Comparison of ENCODE assay signal across 9 cellular contexts in the genomic region with DNA sequence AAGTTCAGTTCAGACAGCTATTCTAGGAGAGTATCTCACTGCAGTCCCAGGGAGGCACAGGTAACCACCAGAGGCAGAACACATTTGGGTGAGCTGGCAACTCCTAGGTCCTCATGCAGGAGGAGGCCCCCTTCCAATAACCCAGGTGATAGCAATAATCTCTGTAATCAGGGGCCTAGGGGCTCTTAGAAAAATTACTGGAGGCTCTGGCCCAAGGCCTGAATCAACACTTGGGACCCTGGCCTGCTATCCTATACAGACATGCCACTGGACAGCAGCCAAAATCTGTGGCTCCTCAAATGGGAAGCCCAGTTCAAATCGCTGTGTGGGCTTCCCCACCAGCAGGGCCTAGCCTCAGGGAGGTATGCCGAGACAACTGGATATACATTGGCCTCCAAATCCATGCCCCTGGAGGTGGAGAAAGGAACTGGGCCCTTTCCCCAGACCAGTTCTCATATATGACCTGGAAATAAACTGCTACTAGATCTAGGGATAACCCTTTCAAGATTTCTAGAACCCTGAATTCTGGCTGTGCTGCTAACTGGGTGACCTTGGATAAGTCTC. TPM values are rescaled to one million over a fixed set of nuclear protein-coding genes. Genes with fewer than 3 reads are reported as not detected.
DNase-seq lines count a peak whose midpoint lies in the region; ATAC-seq, FAIRE-seq and TF ChIP-seq lines count a peak whose summit lies in the region.
"Had no signal": no experiment of that assay in that cellular context is flagged by ENCODE, and none has a peak within 500 bp of the region (broad histone marks: within the 10 kb centered on the region; RNA-seq: fewer than 3 reads in every experiment).

No MANE protein-coding gene starts in this region.

- H3K36me3 ChIP-seq in A673 (ENCODE audit: insufficient read depth, low read length, poor library complexity, severe bottlenecking) = no peaks in the 10 kb centered on the region
- H3K36me3 ChIP-seq in HEK293 (ENCODE audit: control insufficient read depth in 2 of 2, insufficient read depth in 1 of 2, low read length in 2 of 2) = no peaks in the 10 kb centered on the region
- H3K36me3 ChIP-seq in lung (ENCODE audit: control insufficient read depth in 2 of 2, insufficient read depth in 2 of 2, low read length in 2 of 2) = no peaks in the 10 kb centered on the region

- FAIRE-seq in frontal cortex (lab: Jason Lieb, UNC) = no peak

- H3K4me1 ChIP-seq in A673 (ENCODE audit: insufficient read depth, low read length, poor library complexity, severe bottlenecking) (peaks cover 9% of the 10 kb centered on the region), HEK293 (ENCODE audit: control insufficient read depth, insufficient read depth, low read length) (peaks cover 10% of the 10 kb centered on the region; the same call in 1 of the 2 replicates), lung (ENCODE audit: control insufficient read depth in 2 of 2, insufficient read depth in 2 of 2, low read length in 2 of 2) (peaks cover 0 to 19% of the 10 kb centered on the region in 2 donors)

- H3K27ac ChIP-seq in A673 (ENCODE audit: low read depth, low read length, poor library complexity, severe bottlenecking) (no peak overlapping the region), HEK293 (ENCODE audit: extremely low read depth, low read depth, low read length) (peak overlapping the region; percentile 11; the same call in 1 of the 2 replicates), lung (ENCODE audit: low read depth in 1 of 2, low read length in 1 of 2) (peak overlapping the region in 1 of 2 donors; percentile 67)

- no peaks in the 10 kb centered on the region for H3K27me3 Mint-ChIP-seq in chondrocyte (ENCODE audit: low read depth)

- H3K4me3 Mint-ChIP-seq in chondrocyte (ENCODE audit: unreplicated experiment) = peak overlapping the region; percentile 77

- no peaks in the 10 kb centered on the region for H3K27me3 ChIP-seq in A673 (replicated peaks; ENCODE audit: insufficient read depth, low read depth, low read length, poor library complexity)
- no peaks in the 10 kb centered on the region for H3K27me3 ChIP-seq in lung (ENCODE audit: control insufficient read depth, insufficient read depth)

- intact Hi-C loops in A673 (cut with micrococcal nuclease; ENCODE audit: unreplicated experiment) = loop anchor here (5.0 kb wide), 1 partner anchor 43 kb away; the partner anchor contains the start of gene PI4K2A

- 43 to 76% methylated on average over 2 of the region's 2 CpGs for WGBS in lung, 2 donors

- H3K4me3 ChIP-seq in A673 (ENCODE audit: low read depth, low read length, poor library complexity, severe bottlenecking) (no peak overlapping the region), HEK293 (ENCODE audit: low read depth, low read length) (no peak overlapping the region), lung (peak overlapping the region; percentile 54)

- H3K4me1 Mint-ChIP-seq in chondrocyte (ENCODE audit: low read depth) = peaks cover 55% of the 10 kb centered on the region

- DNase-seq in A673 (ENCODE audit: low spot score) = peak; percentile 27
- DNase-seq in chondrocyte (ENCODE audit: low spot score) = no peak
- no peak for DNase-seq in lung (ENCODE audit: low spot score)
- DNase-seq in NCI-H146 (lab: John Stamatoyannopoulos, UW) = no peak
- DNase-seq in frontal cortex (ENCODE audit: low spot score in 2 of 2) = no peak
- no peak for DNase-seq in activated CD8-positive, alpha-beta memory T cell treated with anti-CD3 and anti-CD28 coated beads for 24 hours
- DNase-seq: NCI-H1105 had no signal

- ATAC-seq in lung (ENCODE audit: insufficient read depth, low FRiP score) (no peak), GM21526 (IDR thresholded peaks at IDR 0.05; ENCODE audit: low FRiP score, unreplicated experiment) (no peak)

- BruUV-seq in A673 (replicated peaks; lab: Mats Ljungman, UMichigan) = no TSS peak

- H3K9me3 Mint-ChIP-seq in chondrocyte (ENCODE audit: low read depth) = no peaks in the 10 kb centered on the region

- POLR2A ChIA-PET in A673 (lab: Charles Lee; ENCODE audit: low non-redundant PET) = no interaction called here
- POLR2A ChIA-PET in HEK293 (lab: Yijun Ruan, JAX) = interaction anchor here (2.1 to 3.4 kb wide), 2 partner anchors 17 to 51 kb away, joined by 23 to 30 read pairs; partner anchors contain the start of gene ZFYVE27

- H3K9me3 ChIP-seq in A673 (ENCODE audit: low read depth, low read length, poor library complexity, severe bottlenecking) (no peaks in the 10 kb centered on the region), HEK293 (ENCODE audit: control insufficient read depth, insufficient read depth, low read depth, low read length) (no peaks in the 10 kb centered on the region), lung (ENCODE audit: control insufficient read depth in 2 of 2, insufficient read depth in 1 of 2, low read length in 1 of 2) (peaks cover 0 to 1% of the 10 kb centered on the region in 2 donors)

- peak overlapping the region; percentile 49 for H3K27ac Mint-ChIP-seq in chondrocyte (ENCODE audit: unreplicated experiment)

- CTCF ChIA-PET in A673 (lab: Charles Lee) = no interaction called here
- CTCF ChIA-PET in HEK293 (lab: Yijun Ruan, JAX) = interaction anchor here (0.7 to 4.6 kb wide), 5 partner anchors 9 to 586 kb away, joined by 3 to 52 read pairs (median 27); no protein-coding TSS in a partner anchor

- no peaks in the 10 kb centered on the region for H3K36me3 Mint-ChIP-seq in chondrocyte (ENCODE audit: low read depth)

- TF ChIP-seq CTCF in A673 (conservative IDR thresholded peaks at IDR 0.05; ENCODE audit: low read depth, low read length) (no peak), HEK293 (tag by site-specific recombination; IDR thresholded peaks at IDR 0.05) (peak; percentile 65), chondrocyte (IDR thresholded peaks at IDR 0.05) (peak; percentile 38), lung (IDR thresholded peaks at IDR 0.05; ENCODE audit: control extremely low read depth, extremely low read depth) (no peak)

TF ChIP-seq in HEK293, 187 proteins besides CTCF, POLR2A, EP300 and RAD21 (continues in another document):
- peak; percentile 27 for TF ChIP-seq ZIC2 (tag by site-specific recombination; IDR thresholded peaks at IDR 0.05)
- TF ChIP-seq PRDM1 (tag by site-specific recombination; IDR thresholded peaks at IDR 0.05) = no peak
- peak; percentile 48; the same call in 1 of the 2 replicates for TF ChIP-seq GLIS2 (tag by site-specific recombination; IDR thresholded peaks at IDR 0.05)
- peak; percentile 56; the same call in 1 of the 2 replicates for TF ChIP-seq MZF1 (tag by site-specific recombination; IDR thresholded peaks at IDR 0.05; ENCODE audit: borderline replicate concordance)
- TF ChIP-seq, protein P1, sequence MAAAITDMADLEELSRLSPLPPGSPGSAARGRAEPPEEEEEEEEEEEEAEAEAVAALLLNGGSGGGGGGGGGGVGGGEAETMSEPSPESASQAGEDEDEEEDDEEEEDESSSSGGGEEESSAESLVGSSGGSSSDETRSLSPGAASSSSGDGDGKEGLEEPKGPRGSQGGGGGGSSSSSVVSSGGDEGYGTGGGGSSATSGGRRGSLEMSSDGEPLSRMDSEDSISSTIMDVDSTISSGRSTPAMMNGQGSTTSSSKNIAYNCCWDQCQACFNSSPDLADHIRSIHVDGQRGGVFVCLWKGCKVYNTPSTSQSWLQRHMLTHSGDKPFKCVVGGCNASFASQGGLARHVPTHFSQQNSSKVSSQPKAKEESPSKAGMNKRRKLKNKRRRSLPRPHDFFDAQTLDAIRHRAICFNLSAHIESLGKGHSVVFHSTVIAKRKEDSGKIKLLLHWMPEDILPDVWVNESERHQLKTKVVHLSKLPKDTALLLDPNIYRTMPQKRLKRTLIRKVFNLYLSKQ (tag by site-specific recombination; IDR thresholded peaks at IDR 0.05; ENCODE audit: borderline replicate concordance) = no peak
- TF ChIP-seq OSR2 (tag by site-specific recombination; IDR thresholded peaks at IDR 0.05) = 0 out of 2 replicates have a peak, but pooled peaks have one; percentile 27
- TF ChIP-seq IKZF3 (tag by site-specific recombination; IDR thresholded peaks at IDR 0.05) = peak; percentile 66
- TF ChIP-seq ZSCAN30 (tag by site-specific recombination; IDR thresholded peaks at IDR 0.05) = peak; percentile 54; the same call in 1 of the 2 replicates
- TF ChIP-seq ZBTB48 (tag by site-specific recombination; IDR thresholded peaks at IDR 0.05) = peak; percentile 44; the same call in 1 of the 2 replicates
- peak; percentile 59 for TF ChIP-seq ZBTB17 (tag by site-specific recombination; IDR thresholded peaks at IDR 0.05)
- peak; percentile 51; the same call in 1 of the 2 replicates for TF ChIP-seq ZNF600 (tag by site-specific recombination; IDR thresholded peaks at IDR 0.05)
- peak; percentile 83 for TF ChIP-seq ZBTB20 (tag by site-specific recombination; IDR thresholded peaks at IDR 0.05)
- TF ChIP-seq KLF10 (tag by site-specific recombination; IDR thresholded peaks at IDR 0.05) = peak; percentile 47

RNA-seq across cellular contexts. Expression of gene AVPI1, which starts 1.6 kb away (rescaled TPM):
- total RNA-seq in A673 (2021) (2.4 and 2.6 TPM in 2 replicates), chondrocyte (5.1 to 7.7 TPM (median 6.5 TPM) in 3 replicates), lung (10 to 100 TPM; 16.8 to 26.8 TPM), frontal cortex (2.4 TPM)
- 10 to 100 TPM; 15.1 to 18.9 TPM for polyA plus RNA-seq in lung

RNA-seq across cellular contexts. Expression of gene MARVELD1, which starts 28.1 kb away (rescaled TPM):
- 26.6 and 30.1 TPM in 2 replicates for total RNA-seq in A673 (2021)
- total RNA-seq in chondrocyte = 133 to 150 TPM (median 143 TPM) in 3 replicates
- 10 to 100 TPM; 22.3 to 57.9 TPM for total RNA-seq in lung
- polyA plus RNA-seq in lung = 10 to 100 TPM; 15.7 to 26.0 TPM
- total RNA-seq in frontal cortex = 6.1 TPM

RNA-seq across cellular contexts. Expression of gene PI4K2A, which starts 45.0 kb away (rescaled TPM):
- 21.3 and 23.6 TPM in 2 replicates for total RNA-seq in A673 (2021)
- total RNA-seq in chondrocyte = 20.1 to 20.9 TPM (median 20.1 TPM) in 3 replicates
- total RNA-seq in lung = 10 to 100 TPM; 15.0 to 22.4 TPM
- polyA plus RNA-seq in lung = 10 to 100 TPM; 12.3 to 14.6 TPM
- 11.0 TPM for total RNA-seq in frontal cortex

RNA-seq across cellular contexts. Expression of gene ZFYVE27, which starts 51.5 kb away (rescaled TPM):
- total RNA-seq in A673 (2021) = 26.8 and 31.7 TPM in 2 replicates
- 16.9 to 18.1 TPM (median 17.1 TPM) in 3 replicates for total RNA-seq in chondrocyte
- total RNA-seq in lung = 10 to 100 TPM; 30.9 to 33.9 TPM
- 10 to 100 TPM; 21.1 to 22.7 TPM for polyA plus RNA-seq in lung
- total RNA-seq in frontal cortex = 45.2 TPM

RNA-seq across cellular contexts. Expression of gene MORN4, which starts 52.2 kb away (rescaled TPM):
- total RNA-seq in A673 (2021) = 8.4 and 13.4 TPM in 2 replicates
- total RNA-seq in chondrocyte = 11.3 to 13.7 TPM (median 11.8 TPM) in 3 replicates
- 10 to 100 TPM in 1 of 2 donors, 1 to 10 TPM in 1; 5.7 to 16.1 TPM for total RNA-seq in lung
- polyA plus RNA-seq in lung = 1 to 10 TPM; 4.1 to 8.3 TPM
- 35.5 TPM for total RNA-seq in frontal cortex

Comparison
In these comparisons a context has a peak if more than half of its experiments do, and no peak if none do; other contexts are left out.
1. CTCF ChIP-seq: peak in HEK293 (single experiment) and chondrocyte (single experiment); none in A673 (single experiment) and lung (single experiment).